1 cellular context compared by ENCODE assay signal in the genomic region with DNA sequence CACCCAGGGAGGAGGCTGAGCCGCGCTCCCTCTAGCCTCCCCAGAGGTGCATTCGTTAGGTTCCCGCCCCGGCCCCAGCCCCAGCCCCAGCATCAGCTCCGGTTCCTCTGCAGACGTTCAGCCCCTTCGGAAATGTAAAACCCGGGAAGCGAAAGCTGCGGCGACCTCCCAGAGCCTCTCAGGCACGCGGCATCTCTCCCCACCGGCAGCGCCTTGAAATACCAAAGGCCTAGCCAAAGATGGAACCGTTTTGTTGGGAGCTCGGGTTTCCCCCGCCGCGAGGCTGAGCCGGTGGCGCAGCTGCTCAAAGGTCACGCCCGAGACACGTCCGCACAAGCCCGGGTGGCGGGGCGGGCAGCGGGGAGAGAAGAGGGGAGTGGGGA.
TF ChIP-seq lines count a peak whose summit lies in the region.

No MANE protein-coding gene starts in this region.

TF ChIP-seq in HepG2, 621 proteins besides CTCF, POLR2A, EP300 and RAD21 (continued from another document and continues in another):
- TF ChIP-seq, protein P1, sequence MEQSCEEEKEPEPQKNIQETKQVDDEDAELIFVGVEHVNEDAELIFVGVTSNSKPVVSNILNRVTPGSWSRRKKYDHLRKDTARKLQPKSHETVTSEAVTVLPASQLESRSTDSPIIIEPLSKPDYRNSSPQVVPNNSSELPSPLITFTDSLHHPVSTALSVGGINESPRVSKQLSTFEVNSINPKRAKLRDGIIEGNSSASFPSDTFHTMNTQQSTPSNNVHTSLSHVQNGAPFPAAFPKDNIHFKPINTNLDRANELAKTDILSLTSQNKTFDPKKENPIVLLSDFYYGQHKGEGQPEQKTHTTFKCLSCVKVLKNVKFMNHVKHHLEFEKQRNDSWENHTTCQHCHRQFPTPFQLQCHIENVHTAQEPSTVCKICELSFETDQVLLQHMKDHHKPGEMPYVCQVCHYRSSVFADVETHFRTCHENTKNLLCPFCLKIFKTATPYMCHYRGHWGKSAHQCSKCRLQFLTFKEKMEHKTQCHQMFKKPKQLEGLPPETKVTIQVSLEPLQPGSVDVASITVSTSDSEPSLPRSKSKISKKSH (CRISPR knock-in tag; IDR thresholded peaks at IDR 0.05; ENCODE audit: borderline replicate concordance): no peak
- TF ChIP-seq MTF2 (CRISPR knock-in tag; IDR thresholded peaks at IDR 0.05; ENCODE audit: borderline replicate concordance) (no peak), ZKSCAN1 (IDR thresholded peaks at IDR 0.05; ENCODE audit: low read length) (no peak), CBX2 (IDR thresholded peaks at IDR 0.05; ENCODE audit: low read depth, low read length) (no peak), CBX2 (CRISPR knock-in tag; IDR thresholded peaks at IDR 0.05; ENCODE audit: low read depth) (no peak), ZNF230 (CRISPR knock-in tag; IDR thresholded peaks at IDR 0.05) (no peak), RNF2 (conservative IDR thresholded peaks at IDR 0.05; ENCODE audit: low read depth) (no peak), ARNT2 (CRISPR knock-in tag; IDR thresholded peaks at IDR 0.05; ENCODE audit: low read depth) (peak; percentile 53; the same call in 1 of the 2 replicates), NR2F2 (IDR thresholded peaks at IDR 0.05; ENCODE audit: borderline replicate concordance, low read depth) (peak; percentile 21; the same call in 1 of the 2 replicates), SNAI1 (CRISPR knock-in tag; IDR thresholded peaks at IDR 0.05; ENCODE audit: borderline replicate concordance) (no peak), ZNF556 (CRISPR knock-in tag; IDR thresholded peaks at IDR 0.05; ENCODE audit: borderline replicate concordance) (no peak), ZNF557 (CRISPR knock-in tag; IDR thresholded peaks at IDR 0.05) (no peak), FOXA1 (IDR thresholded peaks at IDR 0.05) (no peak), FOXA1 (CRISPR knock-in tag; IDR thresholded peaks at IDR 0.05) (no peak), ZNF660 (CRISPR knock-in tag; IDR thresholded peaks at IDR 0.05; ENCODE audit: borderline replicate concordance, low read depth) (no peak), ZC3H4 (CRISPR knock-in tag; IDR thresholded peaks at IDR 0.05; ENCODE audit: borderline replicate concordance) (no peak), SOX13 (IDR thresholded peaks at IDR 0.05) (no peak), SOX13 (CRISPR knock-in tag; conservative IDR thresholded peaks at IDR 0.05 in 1 of 2, IDR thresholded peaks at IDR 0.05 in 1 of 2) (peak in 1 of 2 experiments; percentile 36; a peak in 1 of 4 replicates), PHB2 (IDR thresholded peaks at IDR 0.05; ENCODE audit: partially characterized antibody) (no peak), NFYB (CRISPR knock-in tag; IDR thresholded peaks at IDR 0.05) (no peak), ZFP36L1 (CRISPR knock-in tag; IDR thresholded peaks at IDR 0.05) (no peak), KAT2B (IDR thresholded peaks at IDR 0.05; ENCODE audit: borderline replicate concordance, low read depth, low read length) (no peak), CEBPG (CRISPR knock-in tag; IDR thresholded peaks at IDR 0.05) (no peak), SNRNP70 (IDR thresholded peaks at IDR 0.05; ENCODE audit: low read depth, low read length) (no peak), ZNF703 (CRISPR knock-in tag; IDR thresholded peaks at IDR 0.05; ENCODE audit: borderline replicate concordance) (no peak)
- TF ChIP-seq, protein P2, sequence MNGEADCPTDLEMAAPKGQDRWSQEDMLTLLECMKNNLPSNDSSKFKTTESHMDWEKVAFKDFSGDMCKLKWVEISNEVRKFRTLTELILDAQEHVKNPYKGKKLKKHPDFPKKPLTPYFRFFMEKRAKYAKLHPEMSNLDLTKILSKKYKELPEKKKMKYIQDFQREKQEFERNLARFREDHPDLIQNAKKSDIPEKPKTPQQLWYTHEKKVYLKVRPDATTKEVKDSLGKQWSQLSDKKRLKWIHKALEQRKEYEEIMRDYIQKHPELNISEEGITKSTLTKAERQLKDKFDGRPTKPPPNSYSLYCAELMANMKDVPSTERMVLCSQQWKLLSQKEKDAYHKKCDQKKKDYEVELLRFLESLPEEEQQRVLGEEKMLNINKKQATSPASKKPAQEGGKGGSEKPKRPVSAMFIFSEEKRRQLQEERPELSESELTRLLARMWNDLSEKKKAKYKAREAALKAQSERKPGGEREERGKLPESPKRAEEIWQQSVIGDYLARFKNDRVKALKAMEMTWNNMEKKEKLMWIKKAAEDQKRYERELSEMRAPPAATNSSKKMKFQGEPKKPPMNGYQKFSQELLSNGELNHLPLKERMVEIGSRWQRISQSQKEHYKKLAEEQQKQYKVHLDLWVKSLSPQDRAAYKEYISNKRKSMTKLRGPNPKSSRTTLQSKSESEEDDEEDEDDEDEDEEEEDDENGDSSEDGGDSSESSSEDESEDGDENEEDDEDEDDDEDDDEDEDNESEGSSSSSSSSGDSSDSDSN (CRISPR knock-in tag; IDR thresholded peaks at IDR 0.05): peak; percentile 58; the same call in 1 of the 2 replicates
- TF ChIP-seq, protein P3, sequence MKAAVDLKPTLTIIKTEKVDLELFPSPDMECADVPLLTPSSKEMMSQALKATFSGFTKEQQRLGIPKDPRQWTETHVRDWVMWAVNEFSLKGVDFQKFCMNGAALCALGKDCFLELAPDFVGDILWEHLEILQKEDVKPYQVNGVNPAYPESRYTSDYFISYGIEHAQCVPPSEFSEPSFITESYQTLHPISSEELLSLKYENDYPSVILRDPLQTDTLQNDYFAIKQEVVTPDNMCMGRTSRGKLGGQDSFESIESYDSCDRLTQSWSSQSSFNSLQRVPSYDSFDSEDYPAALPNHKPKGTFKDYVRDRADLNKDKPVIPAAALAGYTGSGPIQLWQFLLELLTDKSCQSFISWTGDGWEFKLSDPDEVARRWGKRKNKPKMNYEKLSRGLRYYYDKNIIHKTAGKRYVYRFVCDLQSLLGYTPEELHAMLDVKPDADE (CRISPR knock-in tag; IDR thresholded peaks at IDR 0.05): no peak
- TF ChIP-seq, protein P4, sequence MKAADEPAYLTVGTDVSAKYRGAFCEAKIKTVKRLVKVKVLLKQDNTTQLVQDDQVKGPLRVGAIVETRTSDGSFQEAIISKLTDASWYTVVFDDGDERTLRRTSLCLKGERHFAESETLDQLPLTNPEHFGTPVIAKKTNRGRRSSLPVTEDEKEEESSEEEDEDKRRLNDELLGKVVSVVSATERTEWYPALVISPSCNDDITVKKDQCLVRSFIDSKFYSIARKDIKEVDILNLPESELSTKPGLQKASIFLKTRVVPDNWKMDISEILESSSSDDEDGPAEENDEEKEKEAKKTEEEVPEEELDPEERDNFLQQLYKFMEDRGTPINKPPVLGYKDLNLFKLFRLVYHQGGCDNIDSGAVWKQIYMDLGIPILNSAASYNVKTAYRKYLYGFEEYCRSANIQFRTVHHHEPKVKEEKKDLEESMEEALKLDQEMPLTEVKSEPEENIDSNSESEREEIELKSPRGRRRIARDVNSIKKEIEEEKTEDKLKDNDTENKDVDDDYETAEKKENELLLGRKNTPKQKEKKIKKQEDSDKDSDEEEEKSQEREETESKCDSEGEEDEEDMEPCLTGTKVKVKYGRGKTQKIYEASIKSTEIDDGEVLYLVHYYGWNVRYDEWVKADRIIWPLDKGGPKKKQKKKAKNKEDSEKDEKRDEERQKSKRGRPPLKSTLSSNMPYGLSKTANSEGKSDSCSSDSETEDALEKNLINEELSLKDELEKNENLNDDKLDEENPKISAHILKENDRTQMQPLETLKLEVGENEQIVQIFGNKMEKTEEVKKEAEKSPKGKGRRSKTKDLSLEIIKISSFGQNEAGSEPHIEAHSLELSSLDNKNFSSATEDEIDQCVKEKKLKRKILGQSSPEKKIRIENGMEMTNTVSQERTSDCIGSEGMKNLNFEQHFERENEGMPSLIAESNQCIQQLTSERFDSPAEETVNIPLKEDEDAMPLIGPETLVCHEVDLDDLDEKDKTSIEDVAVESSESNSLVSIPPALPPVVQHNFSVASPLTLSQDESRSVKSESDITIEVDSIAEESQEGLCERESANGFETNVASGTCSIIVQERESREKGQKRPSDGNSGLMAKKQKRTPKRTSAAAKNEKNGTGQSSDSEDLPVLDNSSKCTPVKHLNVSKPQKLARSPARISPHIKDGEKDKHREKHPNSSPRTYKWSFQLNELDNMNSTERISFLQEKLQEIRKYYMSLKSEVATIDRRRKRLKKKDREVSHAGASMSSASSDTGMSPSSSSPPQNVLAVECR (CRISPR knock-in tag; IDR thresholded peaks at IDR 0.05; ENCODE audit: borderline replicate concordance): 0 out of 2 replicates have a peak, but pooled peaks have one; percentile 34
- TF ChIP-seq, protein P5, sequence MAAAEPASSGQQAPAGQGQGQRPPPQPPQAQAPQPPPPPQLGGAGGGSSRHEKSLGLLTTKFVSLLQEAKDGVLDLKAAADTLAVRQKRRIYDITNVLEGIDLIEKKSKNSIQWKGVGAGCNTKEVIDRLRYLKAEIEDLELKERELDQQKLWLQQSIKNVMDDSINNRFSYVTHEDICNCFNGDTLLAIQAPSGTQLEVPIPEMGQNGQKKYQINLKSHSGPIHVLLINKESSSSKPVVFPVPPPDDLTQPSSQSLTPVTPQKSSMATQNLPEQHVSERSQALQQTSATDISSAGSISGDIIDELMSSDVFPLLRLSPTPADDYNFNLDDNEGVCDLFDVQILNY (CRISPR knock-in tag; conservative IDR thresholded peaks at IDR 0.05): no peak
- TF ChIP-seq, protein P6, sequence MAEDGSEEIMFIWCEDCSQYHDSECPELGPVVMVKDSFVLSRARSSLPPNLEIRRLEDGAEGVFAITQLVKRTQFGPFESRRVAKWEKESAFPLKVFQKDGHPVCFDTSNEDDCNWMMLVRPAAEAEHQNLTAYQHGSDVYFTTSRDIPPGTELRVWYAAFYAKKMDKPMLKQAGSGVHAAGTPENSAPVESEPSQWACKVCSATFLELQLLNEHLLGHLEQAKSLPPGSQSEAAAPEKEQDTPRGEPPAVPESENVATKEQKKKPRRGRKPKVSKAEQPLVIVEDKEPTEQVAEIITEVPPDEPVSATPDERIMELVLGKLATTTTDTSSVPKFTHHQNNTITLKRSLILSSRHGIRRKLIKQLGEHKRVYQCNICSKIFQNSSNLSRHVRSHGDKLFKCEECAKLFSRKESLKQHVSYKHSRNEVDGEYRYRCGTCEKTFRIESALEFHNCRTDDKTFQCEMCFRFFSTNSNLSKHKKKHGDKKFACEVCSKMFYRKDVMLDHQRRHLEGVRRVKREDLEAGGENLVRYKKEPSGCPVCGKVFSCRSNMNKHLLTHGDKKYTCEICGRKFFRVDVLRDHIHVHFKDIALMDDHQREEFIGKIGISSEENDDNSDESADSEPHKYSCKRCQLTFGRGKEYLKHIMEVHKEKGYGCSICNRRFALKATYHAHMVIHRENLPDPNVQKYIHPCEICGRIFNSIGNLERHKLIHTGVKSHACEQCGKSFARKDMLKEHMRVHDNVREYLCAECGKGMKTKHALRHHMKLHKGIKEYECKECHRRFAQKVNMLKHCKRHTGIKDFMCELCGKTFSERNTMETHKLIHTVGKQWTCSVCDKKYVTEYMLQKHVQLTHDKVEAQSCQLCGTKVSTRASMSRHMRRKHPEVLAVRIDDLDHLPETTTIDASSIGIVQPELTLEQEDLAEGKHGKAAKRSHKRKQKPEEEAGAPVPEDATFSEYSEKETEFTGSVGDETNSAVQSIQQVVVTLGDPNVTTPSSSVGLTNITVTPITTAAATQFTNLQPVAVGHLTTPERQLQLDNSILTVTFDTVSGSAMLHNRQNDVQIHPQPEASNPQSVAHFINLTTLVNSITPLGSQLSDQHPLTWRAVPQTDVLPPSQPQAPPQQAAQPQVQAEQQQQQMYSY (CRISPR knock-in tag; IDR thresholded peaks at IDR 0.05): no peak
- TF ChIP-seq, protein P7, sequence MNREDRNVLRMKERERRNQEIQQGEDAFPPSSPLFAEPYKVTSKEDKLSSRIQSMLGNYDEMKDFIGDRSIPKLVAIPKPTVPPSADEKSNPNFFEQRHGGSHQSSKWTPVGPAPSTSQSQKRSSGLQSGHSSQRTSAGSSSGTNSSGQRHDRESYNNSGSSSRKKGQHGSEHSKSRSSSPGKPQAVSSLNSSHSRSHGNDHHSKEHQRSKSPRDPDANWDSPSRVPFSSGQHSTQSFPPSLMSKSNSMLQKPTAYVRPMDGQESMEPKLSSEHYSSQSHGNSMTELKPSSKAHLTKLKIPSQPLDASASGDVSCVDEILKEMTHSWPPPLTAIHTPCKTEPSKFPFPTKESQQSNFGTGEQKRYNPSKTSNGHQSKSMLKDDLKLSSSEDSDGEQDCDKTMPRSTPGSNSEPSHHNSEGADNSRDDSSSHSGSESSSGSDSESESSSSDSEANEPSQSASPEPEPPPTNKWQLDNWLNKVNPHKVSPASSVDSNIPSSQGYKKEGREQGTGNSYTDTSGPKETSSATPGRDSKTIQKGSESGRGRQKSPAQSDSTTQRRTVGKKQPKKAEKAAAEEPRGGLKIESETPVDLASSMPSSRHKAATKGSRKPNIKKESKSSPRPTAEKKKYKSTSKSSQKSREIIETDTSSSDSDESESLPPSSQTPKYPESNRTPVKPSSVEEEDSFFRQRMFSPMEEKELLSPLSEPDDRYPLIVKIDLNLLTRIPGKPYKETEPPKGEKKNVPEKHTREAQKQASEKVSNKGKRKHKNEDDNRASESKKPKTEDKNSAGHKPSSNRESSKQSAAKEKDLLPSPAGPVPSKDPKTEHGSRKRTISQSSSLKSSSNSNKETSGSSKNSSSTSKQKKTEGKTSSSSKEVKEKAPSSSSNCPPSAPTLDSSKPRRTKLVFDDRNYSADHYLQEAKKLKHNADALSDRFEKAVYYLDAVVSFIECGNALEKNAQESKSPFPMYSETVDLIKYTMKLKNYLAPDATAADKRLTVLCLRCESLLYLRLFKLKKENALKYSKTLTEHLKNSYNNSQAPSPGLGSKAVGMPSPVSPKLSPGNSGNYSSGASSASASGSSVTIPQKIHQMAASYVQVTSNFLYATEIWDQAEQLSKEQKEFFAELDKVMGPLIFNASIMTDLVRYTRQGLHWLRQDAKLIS (CRISPR knock-in tag; IDR thresholded peaks at IDR 0.05): no peak
- TF ChIP-seq, protein P8, sequence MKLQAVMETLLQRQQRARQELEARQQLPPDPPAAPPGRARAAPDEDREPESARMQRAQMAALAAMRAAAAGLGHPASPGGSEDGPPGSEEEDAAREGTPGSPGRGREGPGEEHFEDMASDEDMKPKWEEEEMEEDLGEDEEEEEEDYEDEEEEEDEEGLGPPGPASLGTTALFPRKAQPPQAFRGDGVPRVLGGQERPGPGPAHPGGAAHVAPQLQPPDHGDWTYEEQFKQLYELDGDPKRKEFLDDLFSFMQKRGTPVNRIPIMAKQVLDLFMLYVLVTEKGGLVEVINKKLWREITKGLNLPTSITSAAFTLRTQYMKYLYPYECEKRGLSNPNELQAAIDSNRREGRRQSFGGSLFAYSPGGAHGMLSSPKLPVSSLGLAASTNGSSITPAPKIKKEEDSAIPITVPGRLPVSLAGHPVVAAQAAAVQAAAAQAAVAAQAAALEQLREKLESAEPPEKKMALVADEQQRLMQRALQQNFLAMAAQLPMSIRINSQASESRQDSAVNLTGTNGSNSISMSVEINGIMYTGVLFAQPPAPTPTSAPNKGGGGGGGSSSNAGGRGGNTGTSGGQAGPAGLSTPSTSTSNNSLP (IDR thresholded peaks at IDR 0.05; ENCODE audit: low read depth, low read length): no peak
- TF ChIP-seq, protein P9, sequence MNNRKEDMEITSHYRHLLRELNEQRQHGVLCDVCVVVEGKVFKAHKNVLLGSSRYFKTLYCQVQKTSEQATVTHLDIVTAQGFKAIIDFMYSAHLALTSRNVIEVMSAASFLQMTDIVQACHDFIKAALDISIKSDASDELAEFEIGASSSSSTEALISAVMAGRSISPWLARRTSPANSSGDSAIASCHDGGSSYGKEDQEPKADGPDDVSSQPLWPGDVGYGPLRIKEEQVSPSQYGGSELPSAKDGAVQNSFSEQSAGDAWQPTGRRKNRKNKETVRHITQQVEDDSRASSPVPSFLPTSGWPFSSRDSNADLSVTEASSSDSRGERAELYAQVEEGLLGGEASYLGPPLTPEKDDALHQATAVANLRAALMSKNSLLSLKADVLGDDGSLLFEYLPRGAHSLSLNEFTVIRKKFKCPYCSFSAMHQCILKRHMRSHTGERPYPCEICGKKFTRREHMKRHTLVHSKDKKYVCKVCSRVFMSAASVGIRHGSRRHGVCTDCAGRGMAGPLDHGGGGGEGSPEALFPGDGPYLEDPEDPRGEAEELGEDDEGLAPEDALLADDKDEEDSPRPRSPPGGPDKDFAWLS (CRISPR knock-in tag; IDR thresholded peaks at IDR 0.05; ENCODE audit: borderline replicate concordance): no peak
